2 cellular contexts compared by ENCODE assay signal in the genomic region with DNA sequence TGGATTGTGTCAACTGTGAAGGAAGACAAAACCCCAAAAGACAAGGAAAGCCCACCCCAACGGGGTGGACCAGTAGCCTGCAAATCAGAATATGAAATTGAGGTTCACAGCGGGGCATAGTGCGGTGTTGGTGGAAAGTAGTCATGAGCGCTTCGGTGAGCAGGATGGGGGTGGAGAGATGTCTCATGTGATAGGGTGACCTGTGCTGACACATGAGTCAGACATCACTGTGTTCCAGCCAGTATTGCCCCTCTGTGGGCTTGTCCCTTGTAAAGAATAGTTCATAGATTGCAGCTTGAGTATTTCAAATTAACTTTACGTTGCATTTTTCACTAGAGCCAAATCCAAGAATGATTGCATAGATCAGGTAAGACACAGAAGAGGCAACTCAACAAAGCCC.
TF ChIP-seq lines count a peak whose summit lies in the region.

No MANE protein-coding gene starts in this region.

TF ChIP-seq in HepG2, 621 proteins besides CTCF, POLR2A, EP300 and RAD21:
- TF ChIP-seq HOXA9 (CRISPR knock-in tag; IDR thresholded peaks at IDR 0.05; ENCODE audit: borderline replicate concordance) (no peak), CCAR2 (optimal IDR thresholded peaks at IDR 0.05; ENCODE audit: low read depth, low read length) (no peak), ZNF510 (CRISPR knock-in tag; IDR thresholded peaks at IDR 0.05; ENCODE audit: low read depth) (no peak), FOXP1 (IDR thresholded peaks at IDR 0.05) (no peak), FOXP1 (CRISPR knock-in tag; IDR thresholded peaks at IDR 0.05) (no peak), ZNF20 (CRISPR knock-in tag; IDR thresholded peaks at IDR 0.05) (no peak), NR2F1 (CRISPR knock-in tag; IDR thresholded peaks at IDR 0.05) (no peak), GPN1 (CRISPR knock-in tag; IDR thresholded peaks at IDR 0.05; ENCODE audit: borderline replicate concordance) (no peak), HMG20B (CRISPR knock-in tag; conservative IDR thresholded peaks at IDR 0.05) (no peak), ZNF24 (IDR thresholded peaks at IDR 0.05) (no peak), GLI4 (CRISPR knock-in tag; IDR thresholded peaks at IDR 0.05; ENCODE audit: borderline replicate concordance) (no peak), STAG1 (CRISPR knock-in tag; IDR thresholded peaks at IDR 0.05) (no peak), ZKSCAN5 (CRISPR knock-in tag; IDR thresholded peaks at IDR 0.05) (no peak), PHF21A (CRISPR knock-in tag; IDR thresholded peaks at IDR 0.05) (no peak), MBD4 (IDR thresholded peaks at IDR 0.05; ENCODE audit: borderline replicate concordance, low read length) (no peak), RXRA (CRISPR knock-in tag; IDR thresholded peaks at IDR 0.05) (no peak)
- TF ChIP-seq, protein P1, sequence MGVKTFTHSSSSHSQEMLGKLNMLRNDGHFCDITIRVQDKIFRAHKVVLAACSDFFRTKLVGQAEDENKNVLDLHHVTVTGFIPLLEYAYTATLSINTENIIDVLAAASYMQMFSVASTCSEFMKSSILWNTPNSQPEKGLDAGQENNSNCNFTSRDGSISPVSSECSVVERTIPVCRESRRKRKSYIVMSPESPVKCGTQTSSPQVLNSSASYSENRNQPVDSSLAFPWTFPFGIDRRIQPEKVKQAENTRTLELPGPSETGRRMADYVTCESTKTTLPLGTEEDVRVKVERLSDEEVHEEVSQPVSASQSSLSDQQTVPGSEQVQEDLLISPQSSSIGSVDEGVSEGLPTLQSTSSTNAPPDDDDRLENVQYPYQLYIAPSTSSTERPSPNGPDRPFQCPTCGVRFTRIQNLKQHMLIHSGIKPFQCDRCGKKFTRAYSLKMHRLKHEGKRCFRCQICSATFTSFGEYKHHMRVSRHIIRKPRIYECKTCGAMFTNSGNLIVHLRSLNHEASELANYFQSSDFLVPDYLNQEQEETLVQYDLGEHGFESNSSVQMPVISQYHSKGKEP (CRISPR knock-in tag; IDR thresholded peaks at IDR 0.05), result no peak
- TF ChIP-seq, protein P2, sequence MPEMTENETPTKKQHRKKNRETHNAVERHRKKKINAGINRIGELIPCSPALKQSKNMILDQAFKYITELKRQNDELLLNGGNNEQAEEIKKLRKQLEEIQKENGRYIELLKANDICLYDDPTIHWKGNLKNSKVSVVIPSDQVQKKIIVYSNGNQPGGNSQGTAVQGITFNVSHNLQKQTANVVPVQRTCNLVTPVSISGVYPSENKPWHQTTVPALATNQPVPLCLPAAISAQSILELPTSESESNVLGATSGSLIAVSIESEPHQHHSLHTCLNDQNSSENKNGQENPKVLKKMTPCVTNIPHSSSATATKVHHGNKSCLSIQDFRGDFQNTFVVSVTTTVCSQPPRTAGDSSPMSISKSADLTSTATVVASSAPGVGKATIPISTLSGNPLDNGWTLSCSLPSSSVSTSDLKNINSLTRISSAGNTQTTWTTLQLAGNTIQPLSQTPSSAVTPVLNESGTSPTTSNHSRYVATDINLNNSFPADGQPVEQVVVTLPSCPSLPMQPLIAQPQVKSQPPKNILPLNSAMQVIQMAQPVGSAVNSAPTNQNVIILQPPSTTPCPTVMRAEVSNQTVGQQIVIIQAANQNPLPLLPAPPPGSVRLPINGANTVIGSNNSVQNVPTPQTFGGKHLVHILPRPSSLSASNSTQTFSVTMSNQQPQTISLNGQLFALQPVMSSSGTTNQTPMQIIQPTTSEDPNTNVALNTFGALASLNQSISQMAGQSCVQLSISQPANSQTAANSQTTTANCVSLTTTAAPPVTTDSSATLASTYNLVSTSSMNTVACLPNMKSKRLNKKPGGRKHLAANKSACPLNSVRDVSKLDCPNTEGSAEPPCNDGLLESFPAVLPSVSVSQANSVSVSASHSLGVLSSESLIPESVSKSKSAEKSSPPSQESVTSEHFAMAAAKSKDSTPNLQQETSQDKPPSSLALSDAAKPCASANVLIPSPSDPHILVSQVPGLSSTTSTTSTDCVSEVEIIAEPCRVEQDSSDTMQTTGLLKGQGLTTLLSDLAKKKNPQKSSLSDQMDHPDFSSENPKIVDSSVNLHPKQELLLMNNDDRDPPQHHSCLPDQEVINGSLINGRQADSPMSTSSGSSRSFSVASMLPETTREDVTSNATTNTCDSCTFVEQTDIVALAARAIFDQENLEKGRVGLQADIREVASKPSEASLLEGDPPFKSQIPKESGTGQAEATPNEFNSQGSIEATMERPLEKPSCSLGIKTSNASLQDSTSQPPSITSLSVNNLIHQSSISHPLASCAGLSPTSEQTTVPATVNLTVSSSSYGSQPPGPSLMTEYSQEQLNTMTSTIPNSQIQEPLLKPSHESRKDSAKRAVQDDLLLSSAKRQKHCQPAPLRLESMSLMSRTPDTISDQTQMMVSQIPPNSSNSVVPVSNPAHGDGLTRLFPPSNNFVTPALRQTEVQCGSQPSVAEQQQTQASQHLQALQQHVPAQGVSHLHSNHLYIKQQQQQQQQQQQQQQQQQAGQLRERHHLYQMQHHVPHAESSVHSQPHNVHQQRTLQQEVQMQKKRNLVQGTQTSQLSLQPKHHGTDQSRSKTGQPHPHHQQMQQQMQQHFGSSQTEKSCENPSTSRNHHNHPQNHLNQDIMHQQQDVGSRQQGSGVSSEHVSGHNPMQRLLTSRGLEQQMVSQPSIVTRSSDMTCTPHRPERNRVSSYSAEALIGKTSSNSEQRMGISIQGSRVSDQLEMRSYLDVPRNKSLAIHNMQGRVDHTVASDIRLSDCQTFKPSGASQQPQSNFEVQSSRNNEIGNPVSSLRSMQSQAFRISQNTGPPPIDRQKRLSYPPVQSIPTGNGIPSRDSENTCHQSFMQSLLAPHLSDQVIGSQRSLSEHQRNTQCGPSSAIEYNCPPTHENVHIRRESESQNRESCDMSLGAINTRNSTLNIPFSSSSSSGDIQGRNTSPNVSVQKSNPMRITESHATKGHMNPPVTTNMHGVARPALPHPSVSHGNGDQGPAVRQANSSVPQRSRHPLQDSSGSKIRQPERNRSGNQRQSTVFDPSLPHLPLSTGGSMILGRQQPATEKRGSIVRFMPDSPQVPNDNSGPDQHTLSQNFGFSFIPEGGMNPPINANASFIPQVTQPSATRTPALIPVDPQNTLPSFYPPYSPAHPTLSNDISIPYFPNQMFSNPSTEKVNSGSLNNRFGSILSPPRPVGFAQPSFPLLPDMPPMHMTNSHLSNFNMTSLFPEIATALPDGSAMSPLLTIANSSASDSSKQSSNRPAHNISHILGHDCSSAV (CRISPR knock-in tag; IDR thresholded peaks at IDR 0.05; ENCODE audit: borderline replicate concordance), result no peak

TF ChIP-seq in liver, 16 proteins besides CTCF, POLR2A, EP300 and RAD21:
- TF ChIP-seq NR2F2 (IDR thresholded peaks at IDR 0.05), result no peak
- no peak for TF ChIP-seq RXRA (IDR thresholded peaks at IDR 0.05)
- TF ChIP-seq REST (IDR thresholded peaks at IDR 0.05), result no peak
- TF ChIP-seq FOXA1 (IDR thresholded peaks at IDR 0.05), result no peak
- TF ChIP-seq TAF1 (conservative IDR thresholded peaks at IDR 0.05), result no peak
- TF ChIP-seq ATF3 (IDR thresholded peaks at IDR 0.05), result no peak
- no peak for TF ChIP-seq HNF4G (IDR thresholded peaks at IDR 0.05)
- no peak for TF ChIP-seq MAX (IDR thresholded peaks at IDR 0.05)
- TF ChIP-seq FOXA2 (IDR thresholded peaks at IDR 0.05), result no peak
- TF ChIP-seq EGR1 (IDR thresholded peaks at IDR 0.05; ENCODE audit: low read depth in 2 of 2), result no peak
- TF ChIP-seq HNF4A (conservative IDR thresholded peaks at IDR 0.05), result no peak
- no peak for TF ChIP-seq JUND (IDR thresholded peaks at IDR 0.05)
- TF ChIP-seq SP1 (IDR thresholded peaks at IDR 0.05), result no peak
- no peak for TF ChIP-seq GABPA (IDR thresholded peaks at IDR 0.05 in 1 of 2, conservative IDR thresholded peaks at IDR 0.05 in 1 of 2)
- TF ChIP-seq YY1 (IDR thresholded peaks at IDR 0.05), result no peak
